ENCODE assay signal across 1 cellular context in the genomic region with DNA sequence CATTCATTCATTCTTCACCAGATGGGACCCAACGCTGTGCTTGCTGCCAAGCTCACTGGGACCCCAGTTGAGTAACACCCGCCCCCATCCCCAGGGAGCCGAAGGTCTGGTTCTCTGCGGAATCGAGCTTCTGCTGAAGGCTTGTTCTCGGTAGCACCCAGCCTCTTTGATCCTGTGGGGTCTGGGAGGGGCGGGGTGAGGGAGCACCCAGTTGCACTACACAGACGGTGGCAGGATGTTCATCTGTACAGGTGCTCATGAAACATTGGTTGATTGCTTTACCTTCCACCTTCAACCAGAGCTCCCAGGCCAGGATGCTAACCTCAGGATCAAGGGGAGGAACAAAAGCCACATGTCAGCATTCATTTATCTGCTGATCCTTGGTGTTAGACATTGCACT.
TF ChIP-seq lines count a peak whose summit lies in the region.

No MANE protein-coding gene starts in this region.

TF ChIP-seq in H1, 55 proteins besides CTCF, POLR2A, EP300 and RAD21 (continued from another document):
- TF ChIP-seq, protein P1, sequence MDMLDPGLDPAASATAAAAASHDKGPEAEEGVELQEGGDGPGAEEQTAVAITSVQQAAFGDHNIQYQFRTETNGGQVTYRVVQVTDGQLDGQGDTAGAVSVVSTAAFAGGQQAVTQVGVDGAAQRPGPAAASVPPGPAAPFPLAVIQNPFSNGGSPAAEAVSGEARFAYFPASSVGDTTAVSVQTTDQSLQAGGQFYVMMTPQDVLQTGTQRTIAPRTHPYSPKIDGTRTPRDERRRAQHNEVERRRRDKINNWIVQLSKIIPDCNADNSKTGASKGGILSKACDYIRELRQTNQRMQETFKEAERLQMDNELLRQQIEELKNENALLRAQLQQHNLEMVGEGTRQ (IDR thresholded peaks at IDR 0.05; ENCODE audit: low read length): no peak
- TF ChIP-seq, protein P2, sequence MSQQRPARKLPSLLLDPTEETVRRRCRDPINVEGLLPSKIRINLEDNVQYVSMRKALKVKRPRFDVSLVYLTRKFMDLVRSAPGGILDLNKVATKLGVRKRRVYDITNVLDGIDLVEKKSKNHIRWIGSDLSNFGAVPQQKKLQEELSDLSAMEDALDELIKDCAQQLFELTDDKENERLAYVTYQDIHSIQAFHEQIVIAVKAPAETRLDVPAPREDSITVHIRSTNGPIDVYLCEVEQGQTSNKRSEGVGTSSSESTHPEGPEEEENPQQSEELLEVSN (IDR thresholded peaks at IDR 0.05): no peak
- no peak for TF ChIP-seq ZNF274 (IDR thresholded peaks at IDR 0.05; ENCODE audit: borderline replicate concordance, extremely low read depth, low read length)
